ENCODE assay signal across 17 cellular contexts in the genomic region with DNA sequence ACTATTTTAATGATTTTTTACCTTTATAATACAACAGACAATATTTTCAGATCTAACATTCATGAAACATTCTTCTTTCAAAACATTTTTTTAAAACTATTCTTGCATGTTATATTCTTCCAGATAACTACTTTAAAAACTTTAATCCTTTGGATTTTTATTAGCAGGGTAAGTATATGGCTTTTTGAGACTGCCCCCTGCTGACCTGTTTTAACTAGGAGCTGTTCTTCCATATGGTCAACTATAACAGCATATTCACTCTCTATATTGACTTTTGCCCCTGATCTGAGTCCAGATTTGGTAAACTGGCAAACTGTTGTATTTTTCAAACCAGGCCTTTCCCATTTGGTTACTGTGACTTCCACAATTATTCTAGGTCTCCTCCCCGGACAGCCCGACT. TPM values are rescaled to one million over a fixed set of nuclear protein-coding genes. Genes with fewer than 3 reads are reported as not detected.
DNase-seq lines count a peak whose midpoint lies in the region; ATAC-seq and TF ChIP-seq lines count a peak whose summit lies in the region.
"Had no signal": no experiment of that assay in that cellular context is flagged by ENCODE, and none has a peak within 500 bp of the region (broad histone marks: within the 10 kb centered on the region; RNA-seq: fewer than 3 reads in every experiment).

No MANE protein-coding gene starts in this region.

- H3K9ac ChIP-seq in fibroblast of lung (ENCODE audit: insufficient read depth, low read length), result no peak overlapping the region

- TF ChIP-seq CTCF in left ventricle myocardium inferior (IDR thresholded peaks at IDR 0.05; ENCODE audit: borderline replicate concordance) (peak; percentile 21), Panc1 (IDR thresholded peaks at IDR 0.05) (peak; percentile 39), fibroblast of lung (conservative IDR thresholded peaks at IDR 0.05 in 1 of 2, IDR thresholded peaks at IDR 0.05 in 1 of 2; ENCODE audit: low read depth in 1 of 2, low read length in 2 of 2) (peak; percentile 17 to 51), prostate gland (IDR thresholded peaks at IDR 0.05) (no peak)

- H3K79me2 ChIP-seq in fibroblast of lung (ENCODE audit: control insufficient read depth, insufficient read depth, low read length), result no peaks in the 10 kb centered on the region

- H3K4me1 ChIP-seq in left ventricle myocardium inferior (no peaks in the 10 kb centered on the region), Panc1 (ENCODE audit: control insufficient read depth, insufficient read depth, low read length) (no peaks in the 10 kb centered on the region), fibroblast of lung (ENCODE audit: control insufficient read depth, extremely low read depth, insufficient read depth, low read length) (no peaks in the 10 kb centered on the region), prostate gland (replicated peaks) (peaks cover 8% of the 10 kb centered on the region), aorta (ENCODE audit: control insufficient read depth in 1 of 2, insufficient read depth in 2 of 2, low read length in 2 of 2) (no peaks in the 10 kb centered on the region)
- H3K4me1 ChIP-seq: adrenal gland had no signal

- intact Hi-C loops in left ventricle myocardium inferior (cut with micrococcal nuclease), result no loop called here
- intact Hi-C loops in Right ventricle myocardium inferior (cut with DNase I), result no loop called here
- intact Hi-C loops in Panc1 (cut with micrococcal nuclease; ENCODE audit: unreplicated experiment), result no loop called here
- intact Hi-C loops in prostate gland (cut with DNase I), result no loop called here
- intact Hi-C loops in aorta (cut with DNase I), result loop anchor here in 1 of 2 donors (10.0 kb wide), 1 partner anchor 1106 kb away; no protein-coding TSS in a partner anchor

- POLR2A ChIA-PET in Panc1 (lab: Charles Lee), result no interaction called here

- no peaks in the 10 kb centered on the region for H4K20me1 ChIP-seq in fibroblast of lung (ENCODE audit: control insufficient read depth, extremely low read depth, insufficient read depth, low read length)

- H3K36me3 ChIP-seq in left ventricle myocardium inferior (peaks cover 48% of the 10 kb centered on the region), Panc1 (ENCODE audit: control insufficient read depth, insufficient read depth, low read length) (no peaks in the 10 kb centered on the region; the same call in 1 of the 2 replicates), fibroblast of lung (ENCODE audit: control insufficient read depth, insufficient read depth, low read length) (peaks cover 2% of the 10 kb centered on the region), prostate gland (peaks cover 0 to 5% of the 10 kb centered on the region in 2 donors), aorta (ENCODE audit: control insufficient read depth in 1 of 2, insufficient read depth in 2 of 2, low read length in 1 of 2) (peaks cover 12 to 18% of the 10 kb centered on the region in 2 donors)

- H3K27ac ChIP-seq in left ventricle myocardium inferior (replicated peaks), result no peak overlapping the region
- no peak overlapping the region for H3K27ac ChIP-seq in Panc1 (ENCODE audit: low read length)
- no peak overlapping the region for H3K27ac ChIP-seq in fibroblast of lung (ENCODE audit: insufficient read depth, low read length)
- H3K27ac ChIP-seq in prostate gland, result no peak overlapping the region
- no peak overlapping the region for H3K27ac ChIP-seq in aorta (ENCODE audit: low read depth in 1 of 2, low read length in 2 of 2)
- H3K27ac ChIP-seq: adrenal gland had no signal

- no peak overlapping the region for H2AFZ ChIP-seq in fibroblast of lung (ENCODE audit: low read length)

- in situ Hi-C loops in Panc1 (cut with HindIII; ENCODE audit: low pct_unique_long_range_greater_than_20kb, low sequenced_read_pairs), result no loop called here

- no peak for ATAC-seq in Right ventricle myocardium inferior
- no peak for ATAC-seq in Panc1
- no peak for ATAC-seq in aorta (ENCODE audit: low FRiP score)
- no peak for ATAC-seq in HG02623 (IDR thresholded peaks at IDR 0.05; ENCODE audit: unreplicated experiment)
- ATAC-seq: activated T-cell treated with anti-CD3 and anti-CD28 coated beads, Interleukin-2, amount 50 U/mL, for 4 hours; stimulated activated memory B cell treated with anti-CD40 and anti-IgM and Interleukin-4, amounts not matched to agents 10 μg/mL and 1 μg/mL and 100 μg/mL, for 72 hours had no signal

- DNase-seq in left ventricle myocardium inferior (no peak), Right ventricle myocardium inferior (ENCODE audit: missing footprints) (no peak), Panc1 (ENCODE audit: low read depth, low spot score) (no peak), fibroblast of lung (ENCODE audit: low read depth in 2 of 2) (peak in 1 of 2 donors; percentile 17), prostate gland (ENCODE audit: low spot score) (no peak), NAMALWA (ENCODE audit: low spot score) (no peak), aorta (no peak)
- DNase-seq: activated CD4-positive, alpha-beta T cell treated with anti-CD3 and anti-CD28 coated beads for 4 hours; activated T-cell treated with anti-CD3 and anti-CD28 coated beads, Interleukin-2, amount 50 U/mL, for 4 hours; adrenal gland; GDM1; Karpas-422; mesendoderm; NCI-H2171; T-helper 1 cell had no signal

- no peak for TF ChIP-seq POLR2A in prostate gland (IDR thresholded peaks at IDR 0.05)

- no TSS peak for BruUV-seq in Panc1 (replicated peaks; lab: Mats Ljungman, UMichigan)

- no peak overlapping the region for H3K4me3 ChIP-seq in left ventricle myocardium inferior
- no peak overlapping the region for H3K4me3 ChIP-seq in Panc1 (ENCODE audit: low read depth in 2 of 2, low read length in 2 of 2)
- no peak overlapping the region for H3K4me3 ChIP-seq in fibroblast of lung (replicated peaks in 1 of 4; ENCODE audit: control extremely low read depth in 1 of 4, insufficient read depth in 1 of 4, low read depth in 3 of 4, low read length in 4 of 4)
- H3K4me3 ChIP-seq in prostate gland, result no peak overlapping the region
- no peak overlapping the region for H3K4me3 ChIP-seq in aorta (ENCODE audit: low read length in 2 of 2)
- H3K4me3 ChIP-seq: adrenal gland had no signal

- CTCF ChIA-PET in Panc1 (lab: Charles Lee), result no interaction called here

- 76% methylated on average over 2 of the region's 2 CpGs for WGBS in prostate gland
- 67 to 71% methylated on average over 2 of the region's 2 CpGs for WGBS in aorta, 2 donors

- H3K9me3 ChIP-seq in left ventricle myocardium inferior (replicated peaks), result no peaks in the 10 kb centered on the region
- no peaks in the 10 kb centered on the region for H3K9me3 ChIP-seq in Panc1 (ENCODE audit: control insufficient read depth, insufficient read depth, low read depth, low read length)
- no peaks in the 10 kb centered on the region for H3K9me3 ChIP-seq in fibroblast of lung (ENCODE audit: control insufficient read depth, insufficient read depth, low read depth, low read length)
- H3K9me3 ChIP-seq in prostate gland, result no peaks in the 10 kb centered on the region
- H3K9me3 ChIP-seq in aorta (ENCODE audit: control insufficient read depth, low read length), result no peaks in the 10 kb centered on the region
- H3K9me3 ChIP-seq: adrenal gland had no signal

- H3K27me3 ChIP-seq in left ventricle myocardium inferior (ENCODE audit: low read depth) (no peaks in the 10 kb centered on the region), Panc1 (ENCODE audit: control insufficient read depth, insufficient read depth, low read length) (no peaks in the 10 kb centered on the region), fibroblast of lung (ENCODE audit: control insufficient read depth, insufficient read depth, low read length) (no peaks in the 10 kb centered on the region), prostate gland (replicated peaks; ENCODE audit: insufficient read depth) (no peaks in the 10 kb centered on the region), aorta (ENCODE audit: control insufficient read depth in 1 of 2, insufficient read depth in 2 of 2, low read length in 1 of 2) (no peaks in the 10 kb centered on the region)
- H3K27me3 ChIP-seq: adrenal gland had no signal

- H3K4me2 ChIP-seq in fibroblast of lung (ENCODE audit: extremely low read depth, insufficient read depth, low read length), result no peak overlapping the region

RNA-seq across cellular contexts. Expression of a gene that starts 16.5 kb away (rescaled TPM):
- total RNA-seq in left ventricle myocardium inferior (4.0 TPM), Right ventricle myocardium inferior (4.5 TPM), Panc1 (2021; ENCODE audit: unreplicated experiment) (7.4 TPM), fibroblast of lung (12.8 and 16.8 TPM in 2 replicates), prostate gland (10 to 100 TPM; 11.8 to 13.3 TPM), aorta (1 to 10 TPM; 5.6 to 9.2 TPM)
- 3.9 TPM for polyA plus RNA-seq in Panc1 (2012; ENCODE audit: insufficient read length)
- polyA plus RNA-seq in fibroblast of lung (5.7 and 7.7 TPM in 2 replicates), aorta (10 to 100 TPM in 1 of 2 donors, 1 to 10 TPM in 1; 2.9 to 10.5 TPM)
- 5.4 and 6.2 TPM in 2 replicates for polyA plus RNA-seq in fibroblast of lung (2012)
- 2.7 TPM in 2 replicates for polyA minus RNA-seq in fibroblast of lung (ENCODE audit: low replicate concordance)

RNA-seq across cellular contexts. Expression of a gene that starts 39.9 kb away (rescaled TPM):
- total RNA-seq in left ventricle myocardium inferior (28.5 TPM), Right ventricle myocardium inferior (25.7 TPM), Panc1 (2021; ENCODE audit: unreplicated experiment) (16.8 TPM), fibroblast of lung (23.6 and 25.4 TPM in 2 replicates), prostate gland (10 to 100 TPM; 26.2 to 42.1 TPM), aorta (10 to 100 TPM; 34.3 to 39.3 TPM)
- 7.3 TPM for polyA plus RNA-seq in Panc1 (2012; ENCODE audit: insufficient read length)
- polyA plus RNA-seq in fibroblast of lung (23.5 and 23.9 TPM in 2 replicates), aorta (10 to 100 TPM in 1 of 2 donors, 1 to 10 TPM in 1; 9.3 to 13.4 TPM)
- 13.9 and 15.1 TPM in 2 replicates for polyA plus RNA-seq in fibroblast of lung (2012)
- 6.0 and 10.1 TPM in 2 replicates for polyA minus RNA-seq in fibroblast of lung (ENCODE audit: low replicate concordance)

Comparison
In these comparisons a context has a peak if more than half of its experiments do, and no peak if none do; other contexts are left out.
1. CTCF ChIP-seq: peak in left ventricle myocardium inferior (single experiment), Panc1 (single experiment) and fibroblast of lung (2 of 2); none in prostate gland (0 of 4).